In genomic region chr14:24036963-24037657, GRCh38 we compare ENCODE assay signal across 9 cellular contexts. TPM values are rescaled to one million over a fixed set of nuclear protein-coding genes. Genes with fewer than 3 reads are reported as not detected.
A peak's percentile ranks its signal among the peaks of the same experiment; 100 is the strongest.
DNase-seq lines count a peak whose midpoint lies in the region; ATAC-seq, FAIRE-seq and TF ChIP-seq lines count a peak whose summit lies in the region.
"Not testable (repeated sequence)": the region's sequence is repeated elsewhere in the genome, so short reads cannot be mapped to it uniquely, and the experiment has no call there.
"Had no signal": no experiment of that assay in that cellular context is flagged by ENCODE, and none has a peak within 500 bp of the region (broad histone marks: within the 10 kb centered on the region; RNA-seq: fewer than 3 reads in every experiment).

No MANE protein-coding gene starts in this region.

- H3K4me3 ChIP-seq in HFF-Myc (replicated peaks; ENCODE audit: low read depth, low read length) = peak overlapping the region; percentile 48
- peak overlapping the region; percentile 62 for H3K4me3 ChIP-seq in PC-9
- not testable (repeated sequence) for H3K4me3 ChIP-seq in endocrine pancreas (ENCODE audit: control insufficient read depth, insufficient read depth, low read length); trophoblast cell (ENCODE audit: low read depth, low read length)
- H3K4me3 ChIP-seq in liver (ENCODE audit: low read depth in 1 of 3, low read length in 3 of 3) = peak overlapping the region in 2 of 3 donors; percentile 53 to 84
- H3K4me3 ChIP-seq in upper lobe of right lung = peak overlapping the region; percentile 51

- H3K36me3 ChIP-seq in PC-9 (ENCODE audit: low read depth); endocrine pancreas (ENCODE audit: control insufficient read depth, insufficient read depth, low read length); liver (ENCODE audit: control insufficient read depth in 4 of 4, insufficient read depth in 3 of 4, low read depth in 1 of 4, low read length in 3 of 4); trophoblast cell (ENCODE audit: control insufficient read depth in 1 of 2, insufficient read depth in 2 of 2, low read length in 2 of 2); upper lobe of right lung: not testable (repeated sequence)

- not testable (repeated sequence) for H3K36me3 Mint-ChIP-seq in activated naive CD4-positive, alpha-beta T cell treated with anti-CD3 and anti-CD28 coated beads for 36 hours (ENCODE audit: low read depth)

- not testable (repeated sequence) for H4K12ac ChIP-seq in trophoblast cell (ENCODE audit: low read depth, low read length)

- not testable (repeated sequence) for H2AK5ac ChIP-seq in trophoblast cell (ENCODE audit: low read length)

- not testable (repeated sequence) for H4K8ac ChIP-seq in trophoblast cell (ENCODE audit: low read depth, low read length)

- not testable (repeated sequence) for H3K18ac ChIP-seq in trophoblast cell (ENCODE audit: low read length)

- H3K9me2 ChIP-seq in PC-9 (ENCODE audit: insufficient read depth) = not testable (repeated sequence)

- not testable (repeated sequence) for H3K27me3 Mint-ChIP-seq in activated naive CD4-positive, alpha-beta T cell treated with anti-CD3 and anti-CD28 coated beads for 36 hours (ENCODE audit: low read depth)

- not testable (repeated sequence) for H3K4ac ChIP-seq in trophoblast cell (ENCODE audit: low read depth, low read length)

- H3K79me2 ChIP-seq in PC-9 (ENCODE audit: low read depth); trophoblast cell (ENCODE audit: control insufficient read depth, insufficient read depth, low read length, poor library complexity): not testable (repeated sequence)

- H4K91ac ChIP-seq in trophoblast cell (ENCODE audit: low read depth, low read length) = not testable (repeated sequence)

- peak overlapping the region; percentile 78; the same call in 1 of the 2 replicates for H2AFZ ChIP-seq in PC-9
- not testable (repeated sequence) for H2AFZ ChIP-seq in trophoblast cell (ENCODE audit: insufficient read depth, low read length, poor library complexity)

- not testable (repeated sequence) for H2BK120ac ChIP-seq in trophoblast cell (ENCODE audit: insufficient read depth, low read length, poor library complexity)

- not testable (repeated sequence) for H4K20me1 ChIP-seq in PC-9 (ENCODE audit: insufficient read depth)

- WGBS in liver = 40% methylated on average over 10 of the region's 10 CpGs
- WGBS in trophoblast cell (ENCODE audit: extremely low coverage, insufficient coverage, insufficient read length) = no CpG with 5 or more reads among the region's 10 CpGs

- H3K27ac Mint-ChIP-seq in activated naive CD4-positive, alpha-beta T cell treated with anti-CD3 and anti-CD28 coated beads for 36 hours = peak overlapping the region; percentile 83

- not testable (repeated sequence) for H3K14ac ChIP-seq in trophoblast cell (ENCODE audit: low read length)

- not testable (repeated sequence) for H3K27me3 ChIP-seq in PC-9 (ENCODE audit: insufficient read depth, low read depth); endocrine pancreas (ENCODE audit: control insufficient read depth, insufficient read depth, low read length); liver (ENCODE audit: control insufficient read depth in 4 of 4, insufficient read depth in 4 of 4, low read length in 3 of 4); trophoblast cell (ENCODE audit: insufficient read depth, low read length); upper lobe of right lung

- H2BK12ac ChIP-seq in trophoblast cell (ENCODE audit: low read length) = not testable (repeated sequence)

- not testable (repeated sequence) for ATAC-seq in upper lobe of right lung

- H3K4me2 ChIP-seq in PC-9 (peak overlapping the region; percentile 77), trophoblast cell (ENCODE audit: low read length) (peak overlapping the region; percentile 64)

- POLR2A ChIA-PET in PC-9 (lab: Charles Lee; ENCODE audit: unreplicated experiment) = not testable (repeated sequence)

- not testable (repeated sequence) for H3F3A ChIP-seq in PC-9 (ENCODE audit: insufficient read depth, low read depth)

- not testable (repeated sequence) for H2BK5ac ChIP-seq in trophoblast cell (ENCODE audit: low read depth, low read length, poor library complexity)

- not testable (repeated sequence) for TF ChIP-seq CTCF in HFF-Myc (IDR thresholded peaks at IDR 0.05; ENCODE audit: low read depth, low read length, missing control alignments); PC-9 (conservative IDR thresholded peaks at IDR 0.05); liver (IDR thresholded peaks at IDR 0.05; ENCODE audit: low read depth, low read length, missing input control); upper lobe of right lung (IDR thresholded peaks at IDR 0.05)

- not testable (repeated sequence) for H3K79me1 ChIP-seq in trophoblast cell (ENCODE audit: low read length)

- not testable (repeated sequence) for H3K4me1 ChIP-seq in PC-9 (replicated peaks; ENCODE audit: insufficient read depth); endocrine pancreas (ENCODE audit: control insufficient read depth, insufficient read depth, low read length); trophoblast cell (ENCODE audit: control insufficient read depth in 1 of 2, insufficient read depth in 2 of 2, low read length in 2 of 2)
- H3K4me1 ChIP-seq in liver (ENCODE audit: control insufficient read depth in 4 of 4, insufficient read depth in 4 of 4, low read length in 3 of 4) (peaks cover 10 to 16% (median 13%) of the 10 kb centered on the region in 4 donors), upper lobe of right lung (peaks cover 12% of the 10 kb centered on the region)

- DNase-seq in GM12892 (ENCODE audit: insufficient read length); HFF-Myc (ENCODE audit: extremely low read depth, low read depth); PC-9; activated naive CD4-positive, alpha-beta T cell treated with anti-CD3 and anti-CD28 coated beads for 36 hours; trophoblast cell; upper lobe of right lung: not testable (repeated sequence)

- not testable (repeated sequence) for BruUV-seq in PC-9 (replicated peaks; lab: Mats Ljungman, UMichigan)

- not testable (repeated sequence) for H3K9me3 Mint-ChIP-seq in activated naive CD4-positive, alpha-beta T cell treated with anti-CD3 and anti-CD28 coated beads for 36 hours

- CTCF ChIA-PET in PC-9 (lab: Charles Lee) = interaction anchor here (0.6 kb wide), 1 partner anchor 209 kb away, joined by 3 read pairs; no protein-coding TSS in a partner anchor
- CTCF ChIA-PET in activated naive CD4-positive, alpha-beta T cell treated with anti-CD3 and anti-CD28 coated beads for 36 hours (lab: Charles Lee) = interaction anchor here (0.9 to 1.3 kb wide), 3 partner anchors 10 to 48 kb away, joined by 3 read pairs; partner anchors contain the start of gene DHRS4L2

- H3K4me1 Mint-ChIP-seq in activated naive CD4-positive, alpha-beta T cell treated with anti-CD3 and anti-CD28 coated beads for 36 hours (ENCODE audit: low read depth) = not testable (repeated sequence)

- H3K9me3 ChIP-seq in PC-9 (ENCODE audit: insufficient read depth, low read depth); endocrine pancreas (ENCODE audit: control insufficient read depth, low read length); liver (ENCODE audit: control insufficient read depth in 4 of 4, low read length in 3 of 4); trophoblast cell (ENCODE audit: insufficient read depth, low read depth, low read length); upper lobe of right lung: not testable (repeated sequence)

- TF ChIP-seq POLR2A in GM12892 (IDR thresholded peaks at IDR 0.05; ENCODE audit: low read depth, low read length) = not testable (repeated sequence)

- not testable (repeated sequence) for H3K27ac ChIP-seq in PC-9; trophoblast cell (ENCODE audit: low read depth, low read length)
- H3K27ac ChIP-seq in liver (ENCODE audit: low read depth in 1 of 2, low read length in 2 of 2) (peak overlapping the region; percentile 82 to 86), upper lobe of right lung (peak overlapping the region; percentile 84)

- FAIRE-seq in GM12892 (lab: Jason Lieb, UNC) = peak; percentile 9

- H3K9ac ChIP-seq in endocrine pancreas (ENCODE audit: control insufficient read depth, insufficient read depth, low read length) = peak overlapping the region; percentile 43
- H3K9ac ChIP-seq in liver (ENCODE audit: low read depth in 1 of 2, low read length in 2 of 2); trophoblast cell (ENCODE audit: low read length): not testable (repeated sequence)

- peak overlapping the region; percentile 91 for H3K4me3 Mint-ChIP-seq in activated naive CD4-positive, alpha-beta T cell treated with anti-CD3 and anti-CD28 coated beads for 36 hours

- TF ChIP-seq RAD21 in liver (IDR thresholded peaks at IDR 0.05) = not testable (repeated sequence)

- not testable (repeated sequence) for H3K23ac ChIP-seq in trophoblast cell (ENCODE audit: low read length)

- intact Hi-C loops in PC-9 (cut with micrococcal nuclease; ENCODE audit: unreplicated experiment) = loop anchor here (2.0 kb wide), 2 partner anchors 22 to 448 kb away; no protein-coding TSS in a partner anchor
- intact Hi-C loops in activated naive CD4-positive, alpha-beta T cell treated with anti-CD3 and anti-CD28 coated beads for 36 hours (cut with micrococcal nuclease) = loop anchor here (1.0 kb wide), 6 partner anchors 16 to 124 kb away; partner anchors contain the start of genes DHRS4L2 and IRF9
- intact Hi-C loops in upper lobe of right lung (cut with DNase I) = not testable (repeated sequence)

RNA-seq across cellular contexts. Expression of gene CARMIL3, which starts 14.7 kb away (rescaled TPM):
- polyA plus RNA-seq in GM12892 (2012; ENCODE audit: missing spikeins) = 0.95 TPM
- total RNA-seq in PC-9 (2021) = not detected in 2 replicates
- total RNA-seq in activated naive CD4-positive, alpha-beta T cell treated with anti-CD3 and anti-CD28 coated beads for 36 hours = under 1 TPM; 0.48 to 0.99 TPM
- total RNA-seq in liver = under 1 TPM; 0.05 to 0.17 TPM
- polyA plus RNA-seq in liver = under 1 TPM; 0.17 TPM
- polyA plus RNA-seq in trophoblast cell (2013) = 0.04 and 0.06 TPM in 2 replicates
- total RNA-seq in upper lobe of right lung = 0.96 TPM

RNA-seq across cellular contexts. Expression of gene CPNE6, which starts 34.3 kb away (rescaled TPM):
- polyA plus RNA-seq in GM12892 (2012; ENCODE audit: missing spikeins) = not detected
- total RNA-seq in PC-9 (2021) (not detected in 2 replicates), liver (not detected), upper lobe of right lung (not detected)
- total RNA-seq in activated naive CD4-positive, alpha-beta T cell treated with anti-CD3 and anti-CD28 coated beads for 36 hours = not detected
- polyA plus RNA-seq in liver = under 1 TPM; 0.05 to 0.17 TPM
- polyA plus RNA-seq in trophoblast cell (2013) = not detected in 2 replicates
- total RNA-seq: foreskin keratinocyte had no signal
- polyA plus RNA-seq: foreskin keratinocyte had no signal

RNA-seq across cellular contexts. Expression of gene DHRS4L2, which starts 48.4 kb away (rescaled TPM):
- polyA plus RNA-seq in GM12892 (2012; ENCODE audit: missing spikeins) = 19.7 TPM
- total RNA-seq in PC-9 (2021) (14.8 and 22.8 TPM in 2 replicates), liver (10 to 100 TPM; 16.7 to 56.8 TPM), upper lobe of right lung (16.3 TPM)
- total RNA-seq in activated naive CD4-positive, alpha-beta T cell treated with anti-CD3 and anti-CD28 coated beads for 36 hours = 10 to 100 TPM; 26.2 to 26.3 TPM
- 10 to 100 TPM; 40.8 to 47.2 TPM for polyA plus RNA-seq in liver
- polyA plus RNA-seq in trophoblast cell (2013) = 16.3 and 16.6 TPM in 2 replicates

RNA-seq across cellular contexts. Expression of gene PCK2, which starts 57.0 kb away (rescaled TPM):
- polyA plus RNA-seq in GM12892 (2012; ENCODE audit: missing spikeins) = 33.9 TPM
- total RNA-seq in PC-9 (2021) = 77.4 and 113 TPM in 2 replicates
- total RNA-seq in activated naive CD4-positive, alpha-beta T cell treated with anti-CD3 and anti-CD28 coated beads for 36 hours = 100 to 1,000 TPM; 117 TPM
- total RNA-seq in liver = 100 to 1,000 TPM in 1 of 2 donors, 10 to 100 TPM in 1; 39.8 to 205 TPM
- 100 to 1,000 TPM; 236 to 250 TPM for polyA plus RNA-seq in liver
- 15.8 and 16.8 TPM in 2 replicates for polyA plus RNA-seq in trophoblast cell (2013)
- total RNA-seq in upper lobe of right lung = 39.9 TPM
